ENCODE assay signal across 12 cellular contexts in the genomic region with DNA sequence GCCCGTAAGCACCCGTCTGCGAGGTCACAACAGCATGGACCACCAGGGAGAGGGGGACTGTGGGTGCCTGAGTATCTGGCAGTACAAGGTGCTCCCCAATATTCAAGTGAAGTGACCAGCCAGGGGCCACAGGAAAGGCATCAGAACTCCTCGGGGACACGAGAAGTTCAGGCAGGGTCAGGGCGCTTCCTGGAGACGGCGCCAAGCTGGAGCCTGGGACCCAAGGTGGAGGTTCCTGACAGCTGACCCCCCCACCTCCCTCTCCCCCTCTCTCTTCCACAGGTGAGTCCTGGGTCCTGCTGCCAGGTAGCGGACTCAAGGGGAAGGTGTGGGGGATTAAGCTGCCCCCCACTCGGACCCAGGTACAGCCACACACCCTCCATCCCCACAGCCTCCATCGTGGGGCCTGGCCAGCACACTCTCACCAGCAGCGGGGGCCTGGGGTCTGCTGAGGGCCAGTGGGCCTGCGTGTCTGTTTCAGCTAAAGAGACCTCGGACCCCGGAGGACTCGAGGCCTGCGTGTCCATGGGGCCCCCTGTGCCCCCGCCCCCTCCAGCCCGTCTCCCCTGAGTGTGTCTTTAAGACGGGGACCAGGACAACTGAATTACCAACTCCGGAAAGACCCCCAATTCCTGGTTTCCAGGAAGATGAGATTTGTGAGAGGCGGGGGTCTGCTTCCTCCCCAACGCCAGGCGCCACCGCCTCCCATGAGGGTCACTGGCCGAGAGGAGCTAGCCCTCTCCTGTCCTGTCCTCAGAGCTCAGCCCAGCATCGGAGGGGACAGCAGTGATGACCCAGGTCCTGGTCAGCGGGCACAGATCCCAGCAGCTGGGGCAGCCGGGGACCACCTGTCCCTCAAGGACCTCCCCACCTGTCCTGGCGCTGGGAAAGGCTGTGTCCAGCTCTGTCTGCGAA. TPM values are rescaled to one million over a fixed set of nuclear protein-coding genes. Genes with fewer than 3 reads are reported as not detected.
A peak's percentile ranks its signal among the peaks of the same experiment; 100 is the strongest.
DNase-seq lines count a peak whose midpoint lies in the region; ATAC-seq, FAIRE-seq and TF ChIP-seq lines count a peak whose summit lies in the region.
"Had no signal": no experiment of that assay in that cellular context is flagged by ENCODE, and none has a peak within 500 bp of the region (broad histone marks: within the 10 kb centered on the region; RNA-seq: fewer than 3 reads in every experiment).

No MANE protein-coding gene starts in this region.

- peaks cover 11% of the 10 kb centered on the region for H3K4me1 Mint-ChIP-seq in activated naive CD4-positive, alpha-beta T cell treated with anti-CD3 and anti-CD28 coated beads, Interleukin-2, amount 10 ng/mL, durations not matched to agents 7 days and 5 days

- H3K79me2 ChIP-seq in HepG2 (ENCODE audit: insufficient read depth, low read length): no peaks in the 10 kb centered on the region

- H3K27ac ChIP-seq in HepG2 (ENCODE audit: extremely low read length, insufficient read depth, low read length): no peak overlapping the region
- no peak overlapping the region for H3K27ac ChIP-seq in transverse colon

- TF ChIP-seq EP300 in HepG2 (IDR thresholded peaks at IDR 0.05; ENCODE audit: low read depth in 2 of 2, low read length in 2 of 2) (no peak), HepG2 (CRISPR knock-in tag; IDR thresholded peaks at IDR 0.05; ENCODE audit: borderline replicate concordance) (no peak), transverse colon (IDR thresholded peaks at IDR 0.05; ENCODE audit: low read depth) (no peak)

- ATAC-seq in HepG2 (no peak), GM21528 (IDR thresholded peaks at IDR 0.05; ENCODE audit: low FRiP score, unreplicated experiment) (no peak)

- H3K4me1 ChIP-seq in HepG2 (ENCODE audit: insufficient read depth, low read length) (peaks cover 22% of the 10 kb centered on the region), transverse colon (peaks cover 2 to 10% (median 9%) of the 10 kb centered on the region in 4 donors)

- FAIRE-seq in HepG2 (lab: Jason Lieb, UNC): no peak

- peaks cover under 1% of the 10 kb centered on the region for H3K9me3 Mint-ChIP-seq in activated naive CD4-positive, alpha-beta T cell treated with anti-CD3 and anti-CD28 coated beads, Interleukin-2, amount 10 ng/mL, durations not matched to agents 7 days and 5 days

- TF ChIP-seq CTCF in HepG2 (CRISPR knock-in tag; IDR thresholded peaks at IDR 0.05) (no peak), transverse colon (IDR thresholded peaks at IDR 0.05) (no peak)

- H2AFZ ChIP-seq in HepG2 (ENCODE audit: low read length): no peak overlapping the region

- DNase-seq in activated naive CD4-positive, alpha-beta T cell treated with anti-CD3 and anti-CD28 coated beads, Interleukin-2, amount 10 ng/mL, durations not matched to agents 7 days and 5 days: peak; percentile 19
- no peak for DNase-seq in activated naive CD4-positive, alpha-beta T cell (lab: John Stamatoyannopoulos, UW)
- DNase-seq in activated CD8-positive, alpha-beta memory T cell treated with anti-CD3 and anti-CD28 coated beads, Interleukin-2, amount 50 U/mL, for 4 hours: peak; percentile 21
- DNase-seq in HepG2 (ENCODE audit: low spot score) (no peak), transverse colon (peak; percentile 11), mesenteric fat pad (ENCODE audit: low spot score) (no peak), kidney tubule cell (ENCODE audit: low spot score) (no peak)
- DNase-seq: MG63, NCI-H748 treated with DMSO at 0.1 percent for 48 hours, T-helper 9 cell had no signal

- H3K4me3 Mint-ChIP-seq in activated naive CD4-positive, alpha-beta T cell treated with anti-CD3 and anti-CD28 coated beads, Interleukin-2, amount 10 ng/mL, durations not matched to agents 7 days and 5 days: peak overlapping the region; percentile 40

- H3K36me3 Mint-ChIP-seq in activated naive CD4-positive, alpha-beta T cell treated with anti-CD3 and anti-CD28 coated beads, Interleukin-2, amount 10 ng/mL, durations not matched to agents 7 days and 5 days: no peaks in the 10 kb centered on the region

- 35% methylated on average over 9 of the region's 31 CpGs for WGBS in HepG2 (ENCODE audit: low lambda C conversion rate)
- 64% methylated on average over 26 of the region's 31 CpGs; no CpG with 5 or more reads in 1 of the 2 donors for WGBS in transverse colon (ENCODE audit: low coverage in 1 of 2), 2 donors

- peak overlapping the region in 1 of 3 experiments; percentile 55; a peak in 1 of 6 replicates for H3K4me3 ChIP-seq in HepG2 (replicated peaks in 1 of 3; ENCODE audit: insufficient read depth in 1 of 3, low read depth in 2 of 3, low read length in 3 of 3)
- H3K4me3 ChIP-seq in transverse colon: peak overlapping the region in 1 of 4 donors; percentile 53
- H3K4me3 ChIP-seq: MG63 had no signal

- POLR2A ChIA-PET in HepG2 (lab: Yijun Ruan, JAX): no interaction called here

- peak overlapping the region; percentile 28 for H3K27ac Mint-ChIP-seq in activated naive CD4-positive, alpha-beta T cell treated with anti-CD3 and anti-CD28 coated beads, Interleukin-2, amount 10 ng/mL, durations not matched to agents 7 days and 5 days

- peaks cover 48% of the 10 kb centered on the region for H3K27me3 Mint-ChIP-seq in activated naive CD4-positive, alpha-beta T cell treated with anti-CD3 and anti-CD28 coated beads, Interleukin-2, amount 10 ng/mL, durations not matched to agents 7 days and 5 days

- no TSS peak for BruUV-seq in HepG2 (replicated peaks; lab: Mats Ljungman, UMichigan)

- H3K4me2 ChIP-seq in HepG2 (ENCODE audit: low read depth, low read length): peak overlapping the region; percentile 23; the same call in 1 of the 2 replicates

- in situ Hi-C loops in HepG2 (cut with HindIII; ENCODE audit: extremely low pct_ligation_motif_present, low pct_unique_long_range_greater_than_20kb) (no loop called here), transverse colon (cut with MboI; ENCODE audit: low pct_ligation_motif_present in 1 of 4, low pct_unique_long_range_greater_than_20kb in 1 of 4, low sequenced_read_pairs in 3 of 4) (no loop called here)

- no peaks in the 10 kb centered on the region for H3K9me3 ChIP-seq in HepG2 (ENCODE audit: low read length)
- H3K9me3 ChIP-seq in transverse colon: no peaks in the 10 kb centered on the region
- H3K9me3 ChIP-seq: MG63 had no signal

- intact Hi-C loops in HepG2 (cut with micrococcal nuclease; ENCODE audit: unreplicated experiment): no loop called here
- intact Hi-C loops in transverse colon (cut with DNase I; ENCODE audit: low total_unique reads): no loop called here

- CTCF ChIA-PET in activated naive CD4-positive, alpha-beta T cell treated with anti-CD3 and anti-CD28 coated beads, Interleukin-2, amount 10 ng/mL, durations not matched to agents 7 days and 5 days (lab: Charles Lee): no interaction called here
- CTCF ChIA-PET in HepG2 (lab: Yijun Ruan, JAX; ENCODE audit: low intra/inter-chr PET ratio, low total read pairs): no interaction called here

- H3K36me3 ChIP-seq in HepG2 (replicated peaks in 1 of 2; ENCODE audit: control insufficient read depth in 1 of 2, insufficient read depth in 2 of 2, low read length in 2 of 2): no peaks in the 10 kb centered on the region
- no peaks in the 10 kb centered on the region for H3K36me3 ChIP-seq in transverse colon
- H3K36me3 ChIP-seq: MG63 had no signal

- TF ChIP-seq RAD21 in HepG2 (CRISPR knock-in tag; IDR thresholded peaks at IDR 0.05): no peak

- H4K20me1 ChIP-seq in HepG2 (ENCODE audit: insufficient read depth, low read length): no peaks in the 10 kb centered on the region

- peaks cover 21 to 52% of the 10 kb centered on the region in 2 experiments; a peak in 4 of 5 replicates for H3K27me3 ChIP-seq in HepG2 (ENCODE audit: control insufficient read depth in 1 of 2, insufficient read depth in 2 of 2, low read length in 2 of 2)
- peaks cover 51% of the 10 kb centered on the region for H3K27me3 ChIP-seq in transverse colon
- H3K27me3 ChIP-seq: MG63 had no signal

- TF ChIP-seq POLR2A in HepG2 (IDR thresholded peaks at IDR 0.05; ENCODE audit: insufficient read depth in 1 of 2, low read depth in 2 of 2, low read length in 2 of 2): no peak
- TF ChIP-seq POLR2A in transverse colon (IDR thresholded peaks at IDR 0.05): no peak

- H3K9ac ChIP-seq in HepG2 (ENCODE audit: insufficient read depth, low read depth, low read length): no peak overlapping the region

RNA-seq across cellular contexts. Expression of gene TNFRSF18, which starts 6.2 kb away (rescaled TPM):
- total RNA-seq in HepG2 (2016; rRNA removed; fragmentation: Illumina TruSeq; extraction: Trizol): not detected in 2 replicates
- total RNA-seq in HepG2 (2016; cell fraction: cytosol; rRNA removed; fragmentation: Illumina TruSeq; extraction: Trizol; ENCODE audit: low read depth): not detected in 2 replicates
- total RNA-seq in HepG2 (2016; cell fraction: insoluble cytoplasmic fraction; rRNA removed; fragmentation: Illumina TruSeq; extraction: Trizol): not detected in 2 replicates
- not detected in 2 replicates for total RNA-seq in HepG2 (2016; cell fraction: membrane; rRNA removed; fragmentation: Illumina TruSeq; extraction: Trizol)
- not detected in 2 replicates for total RNA-seq in HepG2 (2016; cell fraction: nucleus; rRNA removed; fragmentation: Illumina TruSeq; extraction: Trizol)
- not detected in 2 replicates for polyA plus RNA-seq in HepG2 (2011; rRNA removed)
- not detected in 2 replicates for polyA plus RNA-seq in HepG2 (2011; cell fraction: cytosol; rRNA removed)
- polyA plus RNA-seq in HepG2 (2011; cell fraction: nucleus; rRNA removed): 0.19 TPM in 1 of 2 replicates, not detected in the other
- not detected in 2 replicates for polyA plus RNA-seq in HepG2 (2012)
- polyA plus RNA-seq in HepG2 (2016; cell fraction: cytosol; fragmentation: Illumina TruSeq; extraction: Trizol; ENCODE audit: low read depth): not detected in 2 replicates
- not detected in 2 replicates for polyA plus RNA-seq in HepG2 (2016; cell fraction: insoluble cytoplasmic fraction; fragmentation: Illumina TruSeq; extraction: Trizol; ENCODE audit: low read depth)
- polyA plus RNA-seq in HepG2 (2016; cell fraction: membrane; fragmentation: Illumina TruSeq; extraction: Trizol; ENCODE audit: low read depth): not detected in 2 replicates
- polyA plus RNA-seq in HepG2 (2016; cell fraction: nucleus; fragmentation: Illumina TruSeq; extraction: Trizol; ENCODE audit: insufficient read depth, low read depth): not detected in 2 replicates
- polyA minus RNA-seq in HepG2 (2011; rRNA and poly(A)+ RNA removed; ENCODE audit: low replicate concordance): not detected in 2 replicates
- polyA minus RNA-seq in HepG2 (2011; cell fraction: cytosol; rRNA and poly(A)+ RNA removed): not detected in 2 replicates
- not detected in 2 replicates for polyA minus RNA-seq in HepG2 (2011; cell fraction: nucleus; rRNA and poly(A)+ RNA removed)
- total RNA-seq in transverse colon: 1 to 10 TPM in 2 of 4 donors, not detected in 2; 3.3 to 7.9 TPM
- 0.80 TPM for total RNA-seq in mesenteric fat pad
- polyA plus RNA-seq: fibroblast of lung had no signal

RNA-seq across cellular contexts. Expression of gene TNFRSF4, which starts 13.7 kb away (rescaled TPM):
- total RNA-seq in HepG2 (2016; rRNA removed; fragmentation: Illumina TruSeq; extraction: Trizol) (not detected in 2 replicates), transverse colon (1 to 10 TPM in 1 of 4 donors, under 1 TPM in 1, not detected in 2; 0.55 to 4.8 TPM), mesenteric fat pad (10.7 TPM)
- not detected in 2 replicates for total RNA-seq in HepG2 (2016; cell fraction: cytosol; rRNA removed; fragmentation: Illumina TruSeq; extraction: Trizol; ENCODE audit: low read depth)
- not detected in 2 replicates for total RNA-seq in HepG2 (2016; cell fraction: insoluble cytoplasmic fraction; rRNA removed; fragmentation: Illumina TruSeq; extraction: Trizol)
- not detected in 2 replicates for total RNA-seq in HepG2 (2016; cell fraction: membrane; rRNA removed; fragmentation: Illumina TruSeq; extraction: Trizol)
- not detected in 2 replicates for total RNA-seq in HepG2 (2016; cell fraction: nucleus; rRNA removed; fragmentation: Illumina TruSeq; extraction: Trizol)
- 0.21 TPM in 1 of 2 replicates, not detected in the other for polyA plus RNA-seq in HepG2 (2011; rRNA removed)
- polyA plus RNA-seq in HepG2 (2011; cell fraction: cytosol; rRNA removed): 0.03 TPM in 1 of 2 replicates, not detected in the other
- 0.18 and 0.28 TPM in 2 replicates for polyA plus RNA-seq in HepG2 (2011; cell fraction: nucleus; rRNA removed)
- polyA plus RNA-seq in HepG2 (2012): not detected in 2 replicates
- polyA plus RNA-seq in HepG2 (2016; cell fraction: cytosol; fragmentation: Illumina TruSeq; extraction: Trizol; ENCODE audit: low read depth): not detected in 2 replicates
- not detected in 2 replicates for polyA plus RNA-seq in HepG2 (2016; cell fraction: insoluble cytoplasmic fraction; fragmentation: Illumina TruSeq; extraction: Trizol; ENCODE audit: low read depth)
- not detected in 2 replicates for polyA plus RNA-seq in HepG2 (2016; cell fraction: membrane; fragmentation: Illumina TruSeq; extraction: Trizol; ENCODE audit: low read depth)
- polyA plus RNA-seq in HepG2 (2016; cell fraction: nucleus; fragmentation: Illumina TruSeq; extraction: Trizol; ENCODE audit: insufficient read depth, low read depth): not detected in 2 replicates
- polyA minus RNA-seq in HepG2 (2011; rRNA and poly(A)+ RNA removed; ENCODE audit: low replicate concordance): not detected in 2 replicates
- not detected in 2 replicates for polyA minus RNA-seq in HepG2 (2011; cell fraction: cytosol; rRNA and poly(A)+ RNA removed)
- polyA minus RNA-seq in HepG2 (2011; cell fraction: nucleus; rRNA and poly(A)+ RNA removed): not detected in 2 replicates

RNA-seq across cellular contexts. Expression of gene TTLL10, which starts 26.5 kb away (rescaled TPM):
- total RNA-seq in HepG2 (2016; rRNA removed; fragmentation: Illumina TruSeq; extraction: Trizol): not detected in 2 replicates
- not detected in 2 replicates for total RNA-seq in HepG2 (2016; cell fraction: cytosol; rRNA removed; fragmentation: Illumina TruSeq; extraction: Trizol; ENCODE audit: low read depth)
- not detected in 2 replicates for total RNA-seq in HepG2 (2016; cell fraction: insoluble cytoplasmic fraction; rRNA removed; fragmentation: Illumina TruSeq; extraction: Trizol)
- not detected in 2 replicates for total RNA-seq in HepG2 (2016; cell fraction: membrane; rRNA removed; fragmentation: Illumina TruSeq; extraction: Trizol)
- not detected in 2 replicates for total RNA-seq in HepG2 (2016; cell fraction: nucleus; rRNA removed; fragmentation: Illumina TruSeq; extraction: Trizol)
- polyA plus RNA-seq in HepG2 (2011; rRNA removed): not detected in 2 replicates
- polyA plus RNA-seq in HepG2 (2011; cell fraction: cytosol; rRNA removed): 0.06 and 0.08 TPM in 2 replicates
- polyA plus RNA-seq in HepG2 (2011; cell fraction: nucleus; rRNA removed): 0.24 and 0.48 TPM in 2 replicates
- 0.07 TPM in 1 of 2 replicates, not detected in the other for polyA plus RNA-seq in HepG2 (2012)
- polyA plus RNA-seq in HepG2 (2016; cell fraction: cytosol; fragmentation: Illumina TruSeq; extraction: Trizol; ENCODE audit: low read depth): not detected in 2 replicates
- polyA plus RNA-seq in HepG2 (2016; cell fraction: insoluble cytoplasmic fraction; fragmentation: Illumina TruSeq; extraction: Trizol; ENCODE audit: low read depth): not detected in 2 replicates
- polyA plus RNA-seq in HepG2 (2016; cell fraction: membrane; fragmentation: Illumina TruSeq; extraction: Trizol; ENCODE audit: low read depth): not detected in 2 replicates
- not detected in 2 replicates for polyA plus RNA-seq in HepG2 (2016; cell fraction: nucleus; fragmentation: Illumina TruSeq; extraction: Trizol; ENCODE audit: insufficient read depth, low read depth)
- 0.18 TPM in 1 of 2 replicates, not detected in the other for polyA minus RNA-seq in HepG2 (2011; rRNA and poly(A)+ RNA removed; ENCODE audit: low replicate concordance)
- polyA minus RNA-seq in HepG2 (2011; cell fraction: cytosol; rRNA and poly(A)+ RNA removed): not detected in 2 replicates
- polyA minus RNA-seq in HepG2 (2011; cell fraction: nucleus; rRNA and poly(A)+ RNA removed): not detected in 2 replicates
- total RNA-seq in transverse colon: under 1 TPM in 2 of 4 donors, not detected in 2; 0.40 to 0.48 TPM
- total RNA-seq in mesenteric fat pad: 1.4 TPM
- total RNA-seq: fibroblast of lung had no signal
- polyA plus RNA-seq: fibroblast of lung had no signal

RNA-seq across cellular contexts. Expression of gene SDF4, which starts 31.6 kb away (rescaled TPM):
- 45.3 and 107 TPM in 2 replicates for total RNA-seq in HepG2 (2016; rRNA removed; fragmentation: Illumina TruSeq; extraction: Trizol)
- total RNA-seq in HepG2 (2016; cell fraction: cytosol; rRNA removed; fragmentation: Illumina TruSeq; extraction: Trizol; ENCODE audit: low read depth): 39.1 and 57.0 TPM in 2 replicates
- 40.3 and 115 TPM in 2 replicates for total RNA-seq in HepG2 (2016; cell fraction: insoluble cytoplasmic fraction; rRNA removed; fragmentation: Illumina TruSeq; extraction: Trizol)
- 58.4 and 92.5 TPM in 2 replicates for total RNA-seq in HepG2 (2016; cell fraction: membrane; rRNA removed; fragmentation: Illumina TruSeq; extraction: Trizol)
- 75.1 and 80.9 TPM in 2 replicates for total RNA-seq in HepG2 (2016; cell fraction: nucleus; rRNA removed; fragmentation: Illumina TruSeq; extraction: Trizol)
- polyA plus RNA-seq in HepG2 (2011; rRNA removed): 80.8 and 99.6 TPM in 2 replicates
- polyA plus RNA-seq in HepG2 (2011; cell fraction: cytosol; rRNA removed): 96.4 and 116 TPM in 2 replicates
- 152 and 158 TPM in 2 replicates for polyA plus RNA-seq in HepG2 (2011; cell fraction: nucleus; rRNA removed)
- 87.3 and 109 TPM in 2 replicates for polyA plus RNA-seq in HepG2 (2012)
- 40.0 and 62.7 TPM in 2 replicates for polyA plus RNA-seq in HepG2 (2016; cell fraction: cytosol; fragmentation: Illumina TruSeq; extraction: Trizol; ENCODE audit: low read depth)
- polyA plus RNA-seq in HepG2 (2016; cell fraction: insoluble cytoplasmic fraction; fragmentation: Illumina TruSeq; extraction: Trizol; ENCODE audit: low read depth): 61.8 and 64.5 TPM in 2 replicates
- polyA plus RNA-seq in HepG2 (2016; cell fraction: membrane; fragmentation: Illumina TruSeq; extraction: Trizol; ENCODE audit: low read depth): 59.1 and 86.8 TPM in 2 replicates
- polyA plus RNA-seq in HepG2 (2016; cell fraction: nucleus; fragmentation: Illumina TruSeq; extraction: Trizol; ENCODE audit: insufficient read depth, low read depth): 181 and 198 TPM in 2 replicates
- 30.8 and 94.7 TPM in 2 replicates for polyA minus RNA-seq in HepG2 (2011; rRNA and poly(A)+ RNA removed; ENCODE audit: low replicate concordance)
- 43.9 and 48.3 TPM in 2 replicates for polyA minus RNA-seq in HepG2 (2011; cell fraction: cytosol; rRNA and poly(A)+ RNA removed)
- polyA minus RNA-seq in HepG2 (2011; cell fraction: nucleus; rRNA and poly(A)+ RNA removed): 48.9 and 53.8 TPM in 2 replicates
- 100 to 1,000 TPM; 153 to 267 (median 226) TPM for total RNA-seq in transverse colon
- total RNA-seq in mesenteric fat pad: 144 TPM

RNA-seq across cellular contexts. Expression of gene B3GALT6, which starts 31.8 kb away (rescaled TPM):
- total RNA-seq in HepG2 (2016; rRNA removed; fragmentation: Illumina TruSeq; extraction: Trizol) (9.2 and 14.2 TPM in 2 replicates), transverse colon (10 to 100 TPM in 3 of 4 donors, 1 to 10 TPM in 1; 8.5 to 24.9 (median 12.2) TPM), mesenteric fat pad (14.1 TPM)
- total RNA-seq in HepG2 (2016; cell fraction: cytosol; rRNA removed; fragmentation: Illumina TruSeq; extraction: Trizol; ENCODE audit: low read depth): 6.4 and 7.6 TPM in 2 replicates
- 8.3 and 13.0 TPM in 2 replicates for total RNA-seq in HepG2 (2016; cell fraction: insoluble cytoplasmic fraction; rRNA removed; fragmentation: Illumina TruSeq; extraction: Trizol)
- total RNA-seq in HepG2 (2016; cell fraction: membrane; rRNA removed; fragmentation: Illumina TruSeq; extraction: Trizol): 13.3 and 15.5 TPM in 2 replicates
- total RNA-seq in HepG2 (2016; cell fraction: nucleus; rRNA removed; fragmentation: Illumina TruSeq; extraction: Trizol): 9.0 and 10.2 TPM in 2 replicates
- 3.9 and 5.8 TPM in 2 replicates for polyA plus RNA-seq in HepG2 (2011; rRNA removed)
- 6.9 and 8.0 TPM in 2 replicates for polyA plus RNA-seq in HepG2 (2011; cell fraction: cytosol; rRNA removed)
- polyA plus RNA-seq in HepG2 (2011; cell fraction: nucleus; rRNA removed): 5.4 and 5.5 TPM in 2 replicates
- polyA plus RNA-seq in HepG2 (2012): 8.3 and 10.4 TPM in 2 replicates
- 7.6 and 8.3 TPM in 2 replicates for polyA plus RNA-seq in HepG2 (2016; cell fraction: cytosol; fragmentation: Illumina TruSeq; extraction: Trizol; ENCODE audit: low read depth)
- polyA plus RNA-seq in HepG2 (2016; cell fraction: insoluble cytoplasmic fraction; fragmentation: Illumina TruSeq; extraction: Trizol; ENCODE audit: low read depth): 9.7 and 10.2 TPM in 2 replicates
- 12.7 and 13.5 TPM in 2 replicates for polyA plus RNA-seq in HepG2 (2016; cell fraction: membrane; fragmentation: Illumina TruSeq; extraction: Trizol; ENCODE audit: low read depth)
- 13.7 and 17.1 TPM in 2 replicates for polyA plus RNA-seq in HepG2 (2016; cell fraction: nucleus; fragmentation: Illumina TruSeq; extraction: Trizol; ENCODE audit: insufficient read depth, low read depth)
- 7.2 and 12.5 TPM in 2 replicates for polyA minus RNA-seq in HepG2 (2011; rRNA and poly(A)+ RNA removed; ENCODE audit: low replicate concordance)
- polyA minus RNA-seq in HepG2 (2011; cell fraction: cytosol; rRNA and poly(A)+ RNA removed): 3.8 and 5.0 TPM in 2 replicates
- 7.8 and 8.1 TPM in 2 replicates for polyA minus RNA-seq in HepG2 (2011; cell fraction: nucleus; rRNA and poly(A)+ RNA removed)

Comparison
In these comparisons a context has a peak if more than half of its experiments do, and no peak if none do; other contexts are left out.
1. DNase-seq: peak in activated naive CD4-positive, alpha-beta T cell treated with anti-CD3 and anti-CD28 coated beads, Interleukin-2, amount 10 ng/mL, durations not matched to agents 7 days and 5 days (single experiment), activated CD8-positive, alpha-beta memory T cell treated with anti-CD3 and anti-CD28 coated beads, Interleukin-2, amount 50 U/mL, for 4 hours (single experiment) and transverse colon (single experiment); none in activated naive CD4-positive, alpha-beta T cell (0 of 4), HepG2 (single experiment), mesenteric fat pad (single experiment) and kidney tubule cell (single experiment).